ENCODE assay signal across 24 cellular contexts in the genomic region with DNA sequence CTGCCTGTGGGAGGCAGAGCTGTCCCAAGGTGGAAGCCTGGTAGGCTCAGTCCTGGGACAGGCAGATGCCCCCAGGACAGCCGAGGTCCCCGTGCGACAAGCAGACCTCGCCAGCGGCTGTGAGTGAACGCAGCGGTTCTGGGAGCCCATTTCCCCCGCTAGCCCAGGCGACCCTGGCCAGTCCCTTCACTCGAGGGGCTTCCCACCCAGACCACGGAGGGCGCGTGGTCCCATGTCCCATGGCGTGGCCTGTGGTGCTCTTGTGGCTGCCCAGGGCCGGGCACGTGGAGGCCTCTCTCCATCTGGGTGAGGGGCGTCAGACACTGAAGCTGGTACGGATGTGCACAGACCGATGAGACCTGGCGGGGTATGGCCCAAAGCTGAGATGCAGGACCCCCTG.
"Had no signal": no experiment of that assay in that cellular context is flagged by ENCODE, and none has a peak within 500 bp of the region (broad histone marks: within the 10 kb centered on the region; RNA-seq: fewer than 3 reads in every experiment).

No MANE protein-coding gene starts in this region.

- H3K4me2 ChIP-seq: hepatocyte had no signal

- FAIRE-seq: endothelial cell of umbilical vein, keratinocyte, small intestine had no signal

- H3K9me3 Mint-ChIP-seq: endodermal cell; memory B cell; mesothelial cell of epicardium; nephron progenitor cell; stimulated activated effector memory CD8-positive, alpha-beta T cell treated with anti-CD3 and anti-CD28 coated beads, Interleukin-12 subunit alpha, Interleukin-12 subunit beta, amount 100 ng/mL, for 72 hours had no signal

- H3K36me3 Mint-ChIP-seq: memory B cell; mesothelial cell of epicardium; stimulated activated effector memory CD8-positive, alpha-beta T cell treated with anti-CD3 and anti-CD28 coated beads, Interleukin-12 subunit alpha, Interleukin-12 subunit beta, amount 100 ng/mL, for 72 hours had no signal

- H3K27ac Mint-ChIP-seq: endodermal cell, memory B cell, mesothelial cell of epicardium had no signal

- H3K9me3 ChIP-seq: left ventricle myocardium inferior, lower lobe of right lung, neutrophil, tibial artery, upper lobe of left lung, vagina had no signal

- H3K27me3 ChIP-seq: hepatocyte, upper lobe of left lung, vagina had no signal

- H3K27ac ChIP-seq: coronary artery, foreskin keratinocyte, hepatocyte, left ventricle myocardium inferior, lower lobe of right lung, neutrophil, tibial artery, upper lobe of left lung, vagina had no signal

- H2AFZ ChIP-seq: hepatocyte had no signal

- H3K36me3 ChIP-seq: left ventricle myocardium inferior, lower lobe of right lung, neutrophil, tibial artery, upper lobe of left lung, vagina had no signal

- DNase-seq: effector CD4-positive, alpha-beta T cell; endodermal cell; erythroblast; foreskin keratinocyte; left cardiac atrium; left ventricle myocardium inferior; lower lobe of right lung; nephron progenitor cell; posterior cingulate gyrus; small intestine; stimulated activated CD4-positive, alpha-beta T cell treated with anti-CD3 and anti-CD28 coated beads, Interleukin-2, amount 100 ng/mL, for 48 hours; stimulated activated CD8-positive, alpha-beta memory T cell treated with anti-CD3 and anti-CD28 coated beads, Interleukin-4, amount 100 ng/mL, for 48 hours; stimulated activated naive CD8-positive, alpha-beta T cell treated with anti-CD3 and anti-CD28 coated beads, Interleukin-15, Interleukin-2, amounts not matched to agents 100 U/mL and 50 U/mL, for 24 hours; tibial artery had no signal

- H3K4me1 ChIP-seq: foreskin keratinocyte had no signal

- H3K4me3 Mint-ChIP-seq: endodermal cell, mesothelial cell of epicardium, nephron progenitor cell had no signal

- H3K79me2 ChIP-seq: hepatocyte had no signal

- H3K4me3 ChIP-seq: coronary artery, hepatocyte, left ventricle myocardium inferior, lower lobe of right lung, tibial artery, upper lobe of left lung, vagina had no signal

- ATAC-seq: foreskin keratinocyte; left cardiac atrium; lower lobe of right lung; stimulated activated effector memory CD8-positive, alpha-beta T cell treated with anti-CD3 and anti-CD28 coated beads, Interleukin-12 subunit alpha, Interleukin-12 subunit beta, amount 100 ng/mL, for 72 hours; stimulated activated naive CD8-positive, alpha-beta T cell treated with anti-CD3 and anti-CD28 coated beads, Interleukin-15, Interleukin-2, amounts not matched to agents 100 U/mL and 50 U/mL, for 24 hours had no signal

- H3K4me1 Mint-ChIP-seq: endodermal cell had no signal
